25 cellular contexts compared by ENCODE assay signal in the genomic region with DNA sequence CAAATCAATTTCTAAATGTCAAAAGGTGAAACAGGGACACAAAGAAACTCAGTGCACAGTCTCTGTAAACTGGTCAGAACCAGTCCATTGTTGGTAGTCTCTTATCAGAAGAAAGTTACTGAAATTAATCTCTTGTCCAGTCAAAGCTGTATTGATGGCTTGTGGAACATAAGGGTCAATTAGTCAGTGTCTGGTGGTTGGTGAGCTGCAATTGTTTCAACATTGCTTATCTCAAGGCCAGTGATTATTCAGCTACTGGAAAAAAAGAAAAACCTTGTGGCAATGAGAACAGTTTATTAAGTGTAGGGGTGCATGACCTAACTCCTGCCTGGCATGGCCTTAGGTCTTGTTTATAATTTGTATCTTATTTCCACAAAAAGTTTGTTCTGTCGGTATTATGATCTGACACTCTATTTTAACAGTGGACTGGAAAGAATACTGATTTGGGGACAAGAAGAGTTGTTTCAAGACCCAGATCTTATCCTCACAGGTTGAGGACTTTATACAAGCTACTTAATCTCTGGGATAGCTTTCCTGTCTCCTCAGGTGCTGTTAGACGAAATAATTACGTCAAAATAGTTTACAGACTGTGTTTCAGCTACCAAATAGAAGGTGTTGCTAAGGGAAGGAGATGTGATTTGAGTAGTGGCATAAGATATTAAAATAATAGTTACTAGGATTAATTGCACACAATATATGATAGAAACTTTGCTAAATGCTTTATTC.
"Had no signal": no experiment of that assay in that cellular context is flagged by ENCODE, and none has a peak within 500 bp of the region (broad histone marks: within the 10 kb centered on the region; RNA-seq: fewer than 3 reads in every experiment).

No MANE protein-coding gene starts in this region.

- H3K27ac ChIP-seq: coronary artery, esophagus squamous epithelium, gastrocnemius medialis, left lung, parathyroid adenoma, prostate gland, skin epidermis, spleen, transverse colon, upper lobe of right lung, uterus had no signal

- ATAC-seq: gastrocnemius medialis; left cardiac atrium; left lung; naive thymus-derived CD4-positive, alpha-beta T cell; right cardiac atrium; stimulated activated naive B cell treated with anti-CD40 and anti-IgM and Interleukin-4, amounts not matched to agents 10 μg/mL and 1 μg/mL and 100 μg/mL, for 72 hours; upper lobe of right lung had no signal

- H3K9me3 Mint-ChIP-seq: mesothelial cell of epicardium had no signal

- H2AFZ ChIP-seq: parathyroid adenoma had no signal

- H3K27me3 ChIP-seq: esophagus squamous epithelium, gastrocnemius medialis, left lung, spleen, transverse colon, upper lobe of right lung, uterus had no signal

- H3K4me1 Mint-ChIP-seq: mesothelial cell of epicardium; naive thymus-derived CD4-positive, alpha-beta T cell; stimulated activated naive B cell treated with anti-CD40 and anti-IgM and Interleukin-4, amounts not matched to agents 10 μg/mL and 1 μg/mL and 100 μg/mL, for 72 hours had no signal

- H3K27me3 Mint-ChIP-seq: naive thymus-derived CD4-positive, alpha-beta T cell; stimulated activated naive B cell treated with anti-CD40 and anti-IgM and Interleukin-4, amounts not matched to agents 10 μg/mL and 1 μg/mL and 100 μg/mL, for 72 hours; stimulated activated naive CD8-positive, alpha-beta T cell treated with anti-CD3 and anti-CD28 coated beads, Interleukin-15, Interleukin-2, amounts not matched to agents 100 ng/mL and 50 ng/mL, for 24 hours had no signal

- H3K27ac Mint-ChIP-seq: mesothelial cell of epicardium; naive thymus-derived CD4-positive, alpha-beta T cell; stimulated activated naive B cell treated with anti-CD40 and anti-IgM and Interleukin-4, amounts not matched to agents 10 μg/mL and 1 μg/mL and 100 μg/mL, for 72 hours; stimulated activated naive CD8-positive, alpha-beta T cell treated with anti-CD3 and anti-CD28 coated beads, Interleukin-15, Interleukin-2, amounts not matched to agents 100 ng/mL and 50 ng/mL, for 24 hours had no signal

- H3K36me3 Mint-ChIP-seq: mesothelial cell of epicardium; naive thymus-derived CD4-positive, alpha-beta T cell; stimulated activated naive B cell treated with anti-CD40 and anti-IgM and Interleukin-4, amounts not matched to agents 10 μg/mL and 1 μg/mL and 100 μg/mL, for 72 hours had no signal

- H3K4me1 ChIP-seq: esophagus squamous epithelium, gastrocnemius medialis, left lung, parathyroid adenoma, prostate gland, spleen, transverse colon, upper lobe of right lung, uterus had no signal

- H3K9me3 ChIP-seq: esophagus squamous epithelium, gastrocnemius medialis, left lung, prostate gland, transverse colon, upper lobe of right lung, uterus had no signal

- H3K79me2 ChIP-seq: parathyroid adenoma had no signal

- H3K36me3 ChIP-seq: esophagus squamous epithelium, gastrocnemius medialis, left lung, prostate gland, spleen, transverse colon, upper lobe of right lung, uterus had no signal

- H3K4me3 ChIP-seq: coronary artery, esophagus squamous epithelium, gastrocnemius medialis, left lung, prostate gland, skin epidermis, spleen, transverse colon, upper lobe of right lung, uterus had no signal

- DNase-seq: dermis blood vessel endothelial cell; effector memory CD4-positive, alpha-beta T cell; erythroblast; esophagus squamous epithelium; gastrocnemius medialis; head of caudate nucleus; kidney; left cardiac atrium; left lung; mesenchymal stem cell; naive thymus-derived CD4-positive, alpha-beta T cell; right cardiac atrium; spleen; stimulated activated CD4-positive, alpha-beta T cell treated with anti-CD3 and anti-CD28 coated beads, Interleukin-15, amount 100 ng/mL, for 24 hours; stimulated activated CD4-positive, alpha-beta T cell treated with anti-CD3 and anti-CD28 coated beads, Interleukin-2, amount 100 ng/mL, for 48 hours; stimulated activated naive B cell treated with anti-CD40 and anti-IgM and Interleukin-4, amounts not matched to agents 10 μg/mL and 1 μg/mL and 100 μg/mL, for 72 hours; transverse colon; upper lobe of right lung; uterus had no signal

- H3K4me3 Mint-ChIP-seq: mesothelial cell of epicardium; naive thymus-derived CD4-positive, alpha-beta T cell; stimulated activated naive B cell treated with anti-CD40 and anti-IgM and Interleukin-4, amounts not matched to agents 10 μg/mL and 1 μg/mL and 100 μg/mL, for 72 hours; stimulated activated naive CD8-positive, alpha-beta T cell treated with anti-CD3 and anti-CD28 coated beads, Interleukin-15, Interleukin-2, amounts not matched to agents 100 ng/mL and 50 ng/mL, for 24 hours had no signal
